9 cellular contexts compared by ENCODE assay signal in genomic region chr2:138373993-138374408, GRCh38.
DNase-seq lines count a peak whose midpoint lies in the region; ATAC-seq and TF ChIP-seq lines count a peak whose summit lies in the region.
"Had no signal": no experiment of that assay in that cellular context is flagged by ENCODE, and none has a peak within 500 bp of the region (broad histone marks: within the 10 kb centered on the region; RNA-seq: fewer than 3 reads in every experiment).

No MANE protein-coding gene starts in this region.

- peak; percentile 75 to 89 for TF ChIP-seq CTCF in GM23338 (conservative IDR thresholded peaks at IDR 0.05; ENCODE audit: low read depth in 2 of 2)
- TF ChIP-seq CTCF in body of pancreas (IDR thresholded peaks at IDR 0.05): peak; percentile 24 to 80 (median 71)
- peak; percentile 36 to 52 for TF ChIP-seq CTCF in left lung (IDR thresholded peaks at IDR 0.05)

- no peak overlapping the region for H3K4me2 ChIP-seq in GM23338

- no peak overlapping the region for H3K27ac Mint-ChIP-seq in GM23338
- no peak overlapping the region for H3K27ac Mint-ChIP-seq in stimulated activated naive CD8-positive, alpha-beta T cell treated with anti-CD3 and anti-CD28 coated beads, Interleukin-15, amount 100 ng/mL, for 72 hours

- H3K36me3 Mint-ChIP-seq in GM23338 (ENCODE audit: low read depth): no peaks in the 10 kb centered on the region

- H3K4me1 ChIP-seq in GM23338 (ENCODE audit: insufficient read depth) (no peaks in the 10 kb centered on the region), body of pancreas (no peaks in the 10 kb centered on the region), left lung (no peaks in the 10 kb centered on the region)

- peak; percentile 40 for DNase-seq in DMS53 (lab: John Stamatoyannopoulos, UW)
- DNase-seq in GM23338 (ENCODE audit: low spot score): peak; percentile 62
- peak; percentile 12 for DNase-seq in NCI-H2196 treated with DMSO at 0.1 percent for 48 hours (lab: John Stamatoyannopoulos, UW; ENCODE audit: unreplicated experiment)
- peak; percentile 26 to 52 (median 44) for DNase-seq in body of pancreas
- no peak for DNase-seq in left lung
- no peak for DNase-seq in effector CD4-positive, alpha-beta T cell
- DNase-seq in stimulated activated naive CD8-positive, alpha-beta T cell treated with anti-CD3 and anti-CD28 coated beads, Interleukin-15, amount 100 ng/mL, for 72 hours: no peak

- no peaks in the 10 kb centered on the region for H3K36me3 ChIP-seq in GM23338 (ENCODE audit: insufficient read depth)
- no peaks in the 10 kb centered on the region for H3K36me3 ChIP-seq in body of pancreas (replicated peaks in 1 of 2; ENCODE audit: insufficient read depth in 1 of 2, low read depth in 2 of 2)
- no peaks in the 10 kb centered on the region for H3K36me3 ChIP-seq in left lung

- H3K9me2 ChIP-seq in GM23338 (ENCODE audit: insufficient read depth): no peaks in the 10 kb centered on the region; the same call in 1 of the 2 replicates

- no peaks in the 10 kb centered on the region for H3K4me1 Mint-ChIP-seq in GM23338
- H3K4me1 Mint-ChIP-seq in stimulated activated naive CD8-positive, alpha-beta T cell treated with anti-CD3 and anti-CD28 coated beads, Interleukin-15, amount 100 ng/mL, for 72 hours: no peaks in the 10 kb centered on the region

- H3K9me3 Mint-ChIP-seq in GM23338: no peaks in the 10 kb centered on the region
- H3K9me3 Mint-ChIP-seq in stimulated activated naive CD8-positive, alpha-beta T cell treated with anti-CD3 and anti-CD28 coated beads, Interleukin-15, amount 100 ng/mL, for 72 hours: no peaks in the 10 kb centered on the region

- H3K9me3 ChIP-seq in body of pancreas: no peaks in the 10 kb centered on the region
- no peaks in the 10 kb centered on the region for H3K9me3 ChIP-seq in left lung

- no peaks in the 10 kb centered on the region for H3F3A ChIP-seq in GM23338 (replicated peaks; ENCODE audit: low read depth)

- intact Hi-C loops in body of pancreas (cut with DNase I): loop anchor here (10.0 kb wide), 1 partner anchor 469 kb away; no protein-coding TSS in a partner anchor
- intact Hi-C loops in left lung (cut with DNase I): no loop called here

- H3K27me3 ChIP-seq in GM23338 (ENCODE audit: insufficient read depth) (no peaks in the 10 kb centered on the region), body of pancreas (no peaks in the 10 kb centered on the region), left lung (no peaks in the 10 kb centered on the region)

- H3K27ac ChIP-seq in GM23338 (ENCODE audit: low read depth) (no peak overlapping the region), body of pancreas (no peak overlapping the region), left lung (no peak overlapping the region)
- H3K27ac ChIP-seq: skin epidermis had no signal

- no peaks in the 10 kb centered on the region for H4K20me1 ChIP-seq in GM23338 (replicated peaks; ENCODE audit: insufficient read depth)

- no peak overlapping the region for H3K4me3 Mint-ChIP-seq in GM23338
- H3K4me3 Mint-ChIP-seq in stimulated activated naive CD8-positive, alpha-beta T cell treated with anti-CD3 and anti-CD28 coated beads, Interleukin-15, amount 100 ng/mL, for 72 hours: no peak overlapping the region

- no peaks in the 10 kb centered on the region for H3K27me3 Mint-ChIP-seq in GM23338 (ENCODE audit: insufficient read depth, low read depth, poor library complexity)
- no peaks in the 10 kb centered on the region for H3K27me3 Mint-ChIP-seq in stimulated activated naive CD8-positive, alpha-beta T cell treated with anti-CD3 and anti-CD28 coated beads, Interleukin-15, amount 100 ng/mL, for 72 hours

- no peak overlapping the region for H3K4me3 ChIP-seq in GM23338
- H3K4me3 ChIP-seq in body of pancreas: no peak overlapping the region
- H3K4me3 ChIP-seq in left lung: no peak overlapping the region
- H3K4me3 ChIP-seq: skin epidermis had no signal

- ATAC-seq in GM23338: no peak; the same call in 2 of the 3 replicates
- ATAC-seq in body of pancreas: peak; percentile 66
- ATAC-seq in left lung: peak; percentile 54
- ATAC-seq in GM21576 (IDR thresholded peaks at IDR 0.05; ENCODE audit: unreplicated experiment): no peak
- ATAC-seq in stimulated activated naive CD8-positive, alpha-beta T cell treated with anti-CD3 and anti-CD28 coated beads, Interleukin-15, amount 100 ng/mL, for 72 hours: no peak

- H3K79me2 ChIP-seq in GM23338 (replicated peaks; ENCODE audit: insufficient read depth): no peaks in the 10 kb centered on the region

- no peak overlapping the region for H2AFZ ChIP-seq in GM23338

- TF ChIP-seq POLR2A in body of pancreas (IDR thresholded peaks at IDR 0.05): no peak

- WGBS in body of pancreas, 2 donors: 30 to 36% methylated on average over 1 of the region's 1 CpG

TF ChIP-seq in GM23338, 12 proteins besides CTCF, POLR2A, EP300 and RAD21:
- no peak for TF ChIP-seq POLR2AphosphoS5 (IDR thresholded peaks at IDR 0.05; ENCODE audit: low read depth)

Comparison
In these comparisons a context has a peak if more than half of its experiments do, and no peak if none do; other contexts are left out.
1. DNase-seq: peak in DMS53 (single experiment), GM23338 (single experiment), NCI-H2196 treated with DMSO at 0.1 percent for 48 hours (single experiment) and body of pancreas (4 of 4); none in left lung (0 of 2), effector CD4-positive, alpha-beta T cell (single experiment) and stimulated activated naive CD8-positive, alpha-beta T cell treated with anti-CD3 and anti-CD28 coated beads, Interleukin-15, amount 100 ng/mL, for 72 hours (0 of 2).
2. ATAC-seq: peak in body of pancreas (single experiment) and left lung (single experiment); none in GM23338 (single experiment), GM21576 (single experiment) and stimulated activated naive CD8-positive, alpha-beta T cell treated with anti-CD3 and anti-CD28 coated beads, Interleukin-15, amount 100 ng/mL, for 72 hours (single experiment).
3. Peak in every context shown above with its lines, with median percentiles within 50 percentile points of each other: CTCF ChIP-seq.